ENCODE assay signal across 16 cellular contexts in the genomic region with DNA sequence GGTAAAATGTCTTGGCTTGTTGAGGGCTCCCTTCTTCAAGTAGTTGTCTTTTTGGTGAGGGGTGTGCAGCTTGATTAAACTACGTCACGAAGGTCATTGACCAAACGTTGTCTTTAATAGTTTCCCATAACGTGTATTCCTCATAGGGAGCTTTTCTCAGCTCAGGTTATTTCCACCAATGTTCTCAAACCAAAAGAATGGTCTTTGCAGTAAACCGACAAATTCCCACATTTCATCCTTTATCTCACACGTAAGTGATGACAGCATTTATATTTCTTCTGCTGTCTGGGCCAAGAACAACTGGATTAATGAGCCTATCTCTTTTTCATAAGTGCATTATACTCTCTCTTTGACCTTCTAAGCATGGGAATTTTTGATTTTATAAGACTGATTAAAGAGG.
"Had no signal": no experiment of that assay in that cellular context is flagged by ENCODE, and none has a peak within 500 bp of the region (broad histone marks: within the 10 kb centered on the region; RNA-seq: fewer than 3 reads in every experiment).

No MANE protein-coding gene starts in this region.

- H3K9me3 ChIP-seq: colonic mucosa, tibial artery, uterus had no signal

- H3K27ac ChIP-seq: cardiac muscle cell, colonic mucosa had no signal

- H3K4me3 Mint-ChIP-seq: activated T-cell treated with anti-CD3 and anti-CD28 coated beads, Interleukin-2, amount 50 U/mL, for 72 hours; mesothelial cell of epicardium; natural killer cell treated with Interleukin-12 subunit alpha and Interleukin-12 subunit beta and Interleukin-15 and Interleukin-18, amount 100 ng/mL, for 72 hours had no signal

- H3K27me3 ChIP-seq: cardiac muscle cell, colonic mucosa, stomach, tibial artery, uterus had no signal

- DNase-seq: activated CD4-positive, alpha-beta T cell treated with anti-CD3 and anti-CD28 coated beads, Interleukin-2, amount 50 U/mL, for 4 hours; activated gamma-delta T cell treated with Interleukin-2 at 50 U/mL for 16 hours; activated T-cell treated with anti-CD3 and anti-CD28 coated beads, Interleukin-2, amount 50 U/mL, for 72 hours; colonic mucosa; erythroblast; left colon; stimulated activated CD4-positive, alpha-beta T cell treated with anti-CD3 and anti-CD28 coated beads, Interleukin-15, amount 100 ng/mL, for 24 hours; stimulated activated CD4-positive, alpha-beta T cell treated with anti-CD3 and anti-CD28 coated beads, Interleukin-2, amount 100 ng/mL, for 48 hours; stomach; uterus had no signal

- H3K4me3 ChIP-seq: cardiac muscle cell, colonic mucosa, skin epidermis, stomach, tibial artery, uterus had no signal

- H3K27ac Mint-ChIP-seq: activated naive CD4-positive, alpha-beta T cell treated with anti-CD3 and anti-CD28 coated beads, Interleukin-2, amount 50 U/mL, for 72 hours; activated T-cell treated with anti-CD3 and anti-CD28 coated beads, Interleukin-2, amount 50 U/mL, for 72 hours; natural killer cell treated with Interleukin-12 subunit alpha and Interleukin-12 subunit beta and Interleukin-15 and Interleukin-18, amount 100 ng/mL, for 72 hours had no signal

- ATAC-seq: activated naive CD4-positive, alpha-beta T cell treated with anti-CD3 and anti-CD28 coated beads, Interleukin-2, amount 50 U/mL, for 72 hours; activated T-cell treated with anti-CD3 and anti-CD28 coated beads, Interleukin-2, amount 50 U/mL, for 72 hours; left colon; natural killer cell treated with Interleukin-12 subunit alpha and Interleukin-12 subunit beta and Interleukin-15 and Interleukin-18, amount 100 ng/mL, for 72 hours had no signal

- H3K36me3 Mint-ChIP-seq: activated naive CD4-positive, alpha-beta T cell treated with anti-CD3 and anti-CD28 coated beads, Interleukin-2, amount 50 U/mL, for 72 hours; mesothelial cell of epicardium had no signal

- H3K4me1 ChIP-seq: colonic mucosa, uterus had no signal

- H3K36me3 ChIP-seq: cardiac muscle cell, colonic mucosa, stomach, tibial artery, uterus had no signal
